In the genomic region with DNA sequence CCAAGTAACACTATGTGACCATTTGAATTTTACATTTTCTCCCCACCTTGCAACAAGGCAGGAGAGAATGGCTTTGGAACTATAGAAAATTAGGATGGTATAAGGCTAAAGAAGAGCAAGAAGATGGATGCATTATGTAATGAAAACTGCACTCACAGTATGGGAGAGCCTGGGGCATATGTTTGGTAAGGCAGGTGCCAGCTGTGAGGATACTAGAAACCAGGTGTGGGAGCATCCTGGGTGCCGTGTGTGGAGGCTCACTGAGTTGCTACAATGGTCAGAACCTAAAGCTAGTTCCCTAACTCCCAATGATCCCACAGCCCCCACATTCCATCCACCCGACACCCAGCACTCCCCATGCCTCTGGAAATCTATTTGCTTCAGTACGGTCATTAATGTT, we compare ENCODE assay signal across 13 cellular contexts. TPM values are rescaled to one million over a fixed set of nuclear protein-coding genes. Genes with fewer than 3 reads are reported as not detected.
DNase-seq lines count a peak whose midpoint lies in the region; ATAC-seq, FAIRE-seq and TF ChIP-seq lines count a peak whose summit lies in the region.
"Had no signal": no experiment of that assay in that cellular context is flagged by ENCODE, and none has a peak within 500 bp of the region (broad histone marks: within the 10 kb centered on the region; RNA-seq: fewer than 3 reads in every experiment).

No MANE protein-coding gene starts in this region.

- TF ChIP-seq POLR2A in GM12878 (IDR thresholded peaks at IDR 0.05; ENCODE audit: low read depth, low read length) = no peak
- no peak for TF ChIP-seq POLR2A in gastrocnemius medialis (IDR thresholded peaks at IDR 0.05)

- intact Hi-C loops in GM12878 (cut with micrococcal nuclease; ENCODE audit: unreplicated experiment) (no loop called here), gastrocnemius medialis (cut with DNase I; ENCODE audit: low total_unique reads) (no loop called here), Right ventricle myocardium superior (cut with DNase I) (no loop called here)

- H3K79me2 ChIP-seq in OCI-LY1 (ENCODE audit: insufficient read depth, low read length) (no peaks in the 10 kb centered on the region), GM12878 (ENCODE audit: control insufficient read depth, insufficient read depth, low read length) (no peaks in the 10 kb centered on the region)

- peak overlapping the region; percentile 69 for H3K4me3 Mint-ChIP-seq in activated naive CD4-positive, alpha-beta T cell treated with anti-CD3 and anti-CD28 coated beads, Interleukin-2, amount 50 U/mL, for 24 hours
- peak overlapping the region; percentile 74 to 77 for H3K4me3 Mint-ChIP-seq in stimulated activated naive CD8-positive, alpha-beta T cell treated with anti-CD3 and anti-CD28 coated beads, Interleukin-15, amount 100 ng/mL, for 72 hours

- no peaks in the 10 kb centered on the region for H3K9me2 ChIP-seq in OCI-LY1 (ENCODE audit: low read depth, low read length)
- H3K9me2 ChIP-seq: SK-N-SH had no signal

- H3K9me3 ChIP-seq in OCI-LY1 (ENCODE audit: low read length) (no peaks in the 10 kb centered on the region), GM12878 (replicated peaks; ENCODE audit: control insufficient read depth, insufficient read depth, low read length) (no peaks in the 10 kb centered on the region), gastrocnemius medialis (no peaks in the 10 kb centered on the region)
- H3K9me3 ChIP-seq: right lobe of liver, SK-N-SH, thoracic aorta had no signal

- H4K20me1 ChIP-seq in OCI-LY1 (ENCODE audit: insufficient read depth, low read length) (no peaks in the 10 kb centered on the region), GM12878 (ENCODE audit: control insufficient read depth, insufficient read depth) (no peaks in the 10 kb centered on the region)

- in situ Hi-C loops in GM12878 (cut with MboI) = no loop called here
- in situ Hi-C loops in gastrocnemius medialis (cut with MboI; ENCODE audit: low sequenced_read_pairs in 4 of 4) = no loop called here

- H3K9me3 Mint-ChIP-seq in activated naive CD4-positive, alpha-beta T cell treated with anti-CD3 and anti-CD28 coated beads, Interleukin-2, amount 50 U/mL, for 24 hours = no peaks in the 10 kb centered on the region
- no peaks in the 10 kb centered on the region for H3K9me3 Mint-ChIP-seq in stimulated activated naive CD8-positive, alpha-beta T cell treated with anti-CD3 and anti-CD28 coated beads, Interleukin-15, amount 100 ng/mL, for 72 hours

- peak overlapping the region; percentile 99 for H3K27ac ChIP-seq in OCI-LY1 (ENCODE audit: low read depth, low read length, poor library complexity, severe bottlenecking)
- no peak overlapping the region for H3K27ac ChIP-seq in GM12878 (ENCODE audit: control insufficient read depth, insufficient read depth)
- no peak overlapping the region for H3K27ac ChIP-seq in gastrocnemius medialis
- H3K27ac ChIP-seq: right lobe of liver, thoracic aorta had no signal

- peak overlapping the region; percentile 66 for H3K9ac ChIP-seq in OCI-LY1 (ENCODE audit: low read length)
- no peak overlapping the region for H3K9ac ChIP-seq in GM12878 (ENCODE audit: control insufficient read depth, insufficient read depth, low read length)
- H3K9ac ChIP-seq: SK-N-SH had no signal

- no peak for TF ChIP-seq EP300 in GM12878 (IDR thresholded peaks at IDR 0.05; ENCODE audit: borderline replicate concordance in 1 of 2, control insufficient read depth in 1 of 2, low read depth in 2 of 2, low read length in 2 of 2)

- no peak for ATAC-seq in GM12878
- no peak for ATAC-seq in stimulated activated naive CD8-positive, alpha-beta T cell treated with anti-CD3 and anti-CD28 coated beads, Interleukin-15, amount 100 ng/mL, for 72 hours
- ATAC-seq in gastrocnemius medialis = no peak
- ATAC-seq in Right ventricle myocardium superior (ENCODE audit: poor library complexity) = no peak

- SMC1A ChIA-PET in GM12878 (lab: Charles Lee; ENCODE audit: uncharacterized antibody, unreplicated experiment) = no interaction called here

- no peaks in the 10 kb centered on the region for H3F3A ChIP-seq in OCI-LY1 (ENCODE audit: insufficient read depth, low read length)

- TF ChIP-seq RAD21 in GM12878 (IDR thresholded peaks at IDR 0.05; ENCODE audit: insufficient read depth, low read depth, low read length) = no peak

- peak overlapping the region; percentile 46 for H3K4me3 ChIP-seq in OCI-LY1 (ENCODE audit: low read depth, low read length, poor library complexity, severe bottlenecking)
- H3K4me3 ChIP-seq in GM12878 = no peak overlapping the region
- no peak overlapping the region for H3K4me3 ChIP-seq in gastrocnemius medialis
- H3K4me3 ChIP-seq: right lobe of liver, thoracic aorta had no signal

- 33% methylated on average over 3 of the region's 3 CpGs for WGBS in GM12878 (ENCODE audit: insufficient coverage, insufficient replicate concordance, low lambda C conversion rate, missing lambda C conversion rate)

- TF ChIP-seq CTCF in OCI-LY1 (IDR thresholded peaks at IDR 0.05; ENCODE audit: low read length) = no peak
- TF ChIP-seq CTCF in GM12878 (IDR thresholded peaks at IDR 0.05 in 2 of 3, conservative IDR thresholded peaks at IDR 0.05 in 1 of 3; ENCODE audit: control insufficient read depth in 2 of 3, extremely low read depth in 1 of 3, insufficient read depth in 1 of 3, low read depth in 3 of 3, low read length in 3 of 3) = no peak
- no peak for TF ChIP-seq CTCF in gastrocnemius medialis (IDR thresholded peaks at IDR 0.05 in 4 of 5, conservative IDR thresholded peaks at IDR 0.05 in 1 of 5)

- POLR2A ChIA-PET in GM12878 (lab: Charles Lee) = no interaction called here

- CTCF ChIA-PET in GM12878 (lab: Yijun Ruan, JAX) = no interaction called here

- no peaks in the 10 kb centered on the region for H3K36me3 ChIP-seq in OCI-LY1 (ENCODE audit: insufficient read depth, low read length)
- H3K36me3 ChIP-seq in GM12878 (ENCODE audit: control insufficient read depth in 2 of 2, insufficient read depth in 2 of 2, low read length in 1 of 2) = no peaks in the 10 kb centered on the region
- H3K36me3 ChIP-seq in gastrocnemius medialis = no peaks in the 10 kb centered on the region
- H3K36me3 ChIP-seq: right lobe of liver, thoracic aorta had no signal

- H3K27ac Mint-ChIP-seq in activated naive CD4-positive, alpha-beta T cell treated with anti-CD3 and anti-CD28 coated beads, Interleukin-2, amount 50 U/mL, for 24 hours = peak overlapping the region; percentile 60
- peak overlapping the region in 1 of 2 donors; percentile 94 for H3K27ac Mint-ChIP-seq in stimulated activated naive CD8-positive, alpha-beta T cell treated with anti-CD3 and anti-CD28 coated beads, Interleukin-15, amount 100 ng/mL, for 72 hours

- H3K4me2 ChIP-seq in OCI-LY1 (ENCODE audit: low read length) = peak overlapping the region; percentile 74
- H3K4me2 ChIP-seq in GM12878 (ENCODE audit: control insufficient read depth, insufficient read depth) = peak overlapping the region; percentile 56; the same call in 1 of the 2 replicates
- H3K4me2 ChIP-seq: SK-N-SH had no signal

- peaks cover 83% of the 10 kb centered on the region for H3K4me1 ChIP-seq in OCI-LY1 (ENCODE audit: insufficient read depth, low read length, severe bottlenecking)
- H3K4me1 ChIP-seq in GM12878 (ENCODE audit: control insufficient read depth, insufficient read depth, low read length) = peaks cover 15% of the 10 kb centered on the region
- H3K4me1 ChIP-seq in gastrocnemius medialis = no peaks in the 10 kb centered on the region
- H3K4me1 ChIP-seq: right lobe of liver had no signal

- H3K4me1 Mint-ChIP-seq in activated naive CD4-positive, alpha-beta T cell treated with anti-CD3 and anti-CD28 coated beads, Interleukin-2, amount 50 U/mL, for 24 hours = peaks cover 88% of the 10 kb centered on the region
- H3K4me1 Mint-ChIP-seq in stimulated activated naive CD8-positive, alpha-beta T cell treated with anti-CD3 and anti-CD28 coated beads, Interleukin-15, amount 100 ng/mL, for 72 hours = peaks cover 95% of the 10 kb centered on the region

- no peaks in the 10 kb centered on the region for H3K27me3 ChIP-seq in OCI-LY1 (ENCODE audit: insufficient read depth, low read length)
- peaks cover 0 to 5% of the 10 kb centered on the region in 2 experiments; a peak in 2 of 4 replicates for H3K27me3 ChIP-seq in GM12878 (replicated peaks in 1 of 2; ENCODE audit: control insufficient read depth in 2 of 2, insufficient read depth in 2 of 2, low read length in 1 of 2)
- H3K27me3 ChIP-seq in gastrocnemius medialis = no peaks in the 10 kb centered on the region
- H3K27me3 ChIP-seq: right lobe of liver had no signal

- no peak for DNase-seq in activated naive CD4-positive, alpha-beta T cell treated with Interleukin-2 at 50 U/mL for 16 hours
- DNase-seq in GM12878 (ENCODE audit: low read depth, low spot score) = no peak
- no peak for DNase-seq in stimulated activated naive CD8-positive, alpha-beta T cell treated with anti-CD3 and anti-CD28 coated beads, Interleukin-15, amount 100 ng/mL, for 72 hours
- DNase-seq in gastrocnemius medialis = no peak
- no peak for DNase-seq in medulla oblongata (ENCODE audit: extremely low spot score)
- no peak for DNase-seq in Right ventricle myocardium superior
- DNase-seq: NCI-H2029, NCI-H524, right lobe of liver, SK-N-SH had no signal

- no peaks in the 10 kb centered on the region for H3K27me3 Mint-ChIP-seq in activated naive CD4-positive, alpha-beta T cell treated with anti-CD3 and anti-CD28 coated beads, Interleukin-2, amount 50 U/mL, for 24 hours
- H3K27me3 Mint-ChIP-seq in stimulated activated naive CD8-positive, alpha-beta T cell treated with anti-CD3 and anti-CD28 coated beads, Interleukin-15, amount 100 ng/mL, for 72 hours = no peaks in the 10 kb centered on the region

- H2AFZ ChIP-seq in OCI-LY1 (ENCODE audit: low read length) (no peak overlapping the region), GM12878 (ENCODE audit: control insufficient read depth, low read depth, low read length) (no peak overlapping the region)

- no peak for FAIRE-seq in GM12878 (lab: Jason Lieb, UNC)

- no TSS peak for BruUV-seq in GM12878 (replicated peaks; lab: Mats Ljungman, UMichigan)

- RAD21 ChIA-PET in GM12878 (lab: Charles Lee; ENCODE audit: unreplicated experiment) = no interaction called here

- peaks cover 10% of the 10 kb centered on the region for H3K36me3 Mint-ChIP-seq in activated naive CD4-positive, alpha-beta T cell treated with anti-CD3 and anti-CD28 coated beads, Interleukin-2, amount 50 U/mL, for 24 hours

RNA-seq across cellular contexts. Expression of gene UBASH3B, which starts 42.9 kb away (rescaled TPM):
- 1.1 and 2.1 TPM in 2 replicates for total RNA-seq in GM12878 (2013; cell fraction: nucleolus; rRNA removed)
- total RNA-seq in GM12878 (2014; rRNA removed) (0.82 and 3.3 TPM in 2 replicates), GM12878 (2014; rRNA removed; fragmentation: Illumina TruSeq; extraction: Trizol) (0.37 and 0.49 TPM in 2 replicates), GM12878 (2021) (1.2 and 1.3 TPM in 2 replicates), gastrocnemius medialis (1 to 10 TPM in 2 of 4 donors, under 1 TPM in 2; 0.32 to 2.9 (median 0.87) TPM), Right ventricle myocardium superior (2.5 TPM)
- polyA plus RNA-seq in GM12878 (2011; ENCODE audit: low read depth) = 0.64 TPM
- polyA plus RNA-seq in GM12878 (2011; rRNA removed) (1.8 and 2.0 TPM in 2 replicates), GM12878 (2014; fragmentation: Illumina TruSeq; extraction: Trizol) (0.29 and 0.55 TPM in 2 replicates), GM12878 (2014; fragmentation: Nextera tagmentation; extraction: Ambion mirVana) (under 1 TPM; 0.18 TPM), GM12878 (2014; rRNA removed) (0.59 and 0.60 TPM in 2 replicates), GM12878 (2016; fragmentation: Nextera tagmentation; extraction: Ambion mirVana) (under 1 TPM; 0.55 to 0.72 TPM)
- 3.0 and 4.0 TPM in 2 replicates for polyA plus RNA-seq in GM12878 (2011; cell fraction: cytosol; rRNA removed)
- polyA plus RNA-seq in GM12878 (2011; cell fraction: nucleus; rRNA removed) = 1.4 and 1.7 TPM in 2 replicates
- 0.73 and 1.2 TPM in 2 replicates for polyA plus RNA-seq in GM12878 (2012)
- 6.4 and 9.0 TPM in 2 replicates for polyA minus RNA-seq in GM12878 (2011; rRNA and poly(A)+ RNA removed)
- 4.7 and 6.5 TPM in 2 replicates for polyA minus RNA-seq in GM12878 (2011; cell fraction: cytosol; rRNA and poly(A)+ RNA removed)
- polyA minus RNA-seq in GM12878 (2011; cell fraction: nucleus; rRNA and poly(A)+ RNA removed) = 1.3 and 2.3 TPM in 2 replicates
